ENCODE assay signal across 11 cellular contexts in the genomic region with DNA sequence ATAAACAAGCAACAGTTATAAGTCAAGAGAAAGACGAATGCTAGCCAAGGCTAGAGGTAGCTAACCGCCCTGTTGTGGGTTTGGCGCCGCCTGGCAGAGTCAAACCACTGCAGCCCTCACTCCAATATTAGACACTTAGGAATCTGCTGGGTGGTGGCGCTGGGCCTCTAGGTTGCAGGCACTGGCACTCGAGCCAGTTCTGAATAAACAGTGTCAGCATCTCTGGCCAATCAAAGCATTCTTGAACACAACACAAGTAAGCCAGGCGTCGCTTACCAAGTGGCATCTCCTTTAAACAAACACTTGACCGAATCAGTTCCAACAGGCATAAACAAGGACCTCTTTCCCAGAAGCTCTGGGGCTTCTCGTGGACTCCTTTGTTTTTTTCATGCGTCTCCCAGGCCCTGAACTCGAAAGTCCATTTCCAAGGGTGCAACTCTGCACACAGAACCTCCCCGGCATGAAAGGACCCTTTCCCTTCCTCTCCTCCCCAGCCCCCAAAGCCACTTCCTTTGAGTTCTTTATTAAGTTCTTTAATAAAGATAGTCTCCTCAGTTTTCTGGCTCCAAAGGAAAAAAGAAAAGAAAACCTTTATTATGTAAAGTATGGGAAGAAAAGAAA.
DNase-seq lines count a peak whose midpoint lies in the region; ATAC-seq and TF ChIP-seq lines count a peak whose summit lies in the region.
"Had no signal": no experiment of that assay in that cellular context is flagged by ENCODE, and none has a peak within 500 bp of the region (broad histone marks: within the 10 kb centered on the region; RNA-seq: fewer than 3 reads in every experiment).

No MANE protein-coding gene starts in this region.

- 46 to 70% methylated on average over 13 of the region's 13 CpGs for WGBS in lung, 2 donors
- WGBS in thyroid gland, 2 donors: 28 to 44% methylated on average over 13 of the region's 13 CpGs

- DNase-seq in NCI-H187 (lab: John Stamatoyannopoulos, UW): peak; percentile 17 to 68
- peak in 56 of 61 donors; percentile 6 to 91 (median 59) for DNase-seq in caudate nucleus (lab: John Stamatoyannopoulos, UW)
- peak; percentile 82 for DNase-seq in lung (ENCODE audit: low spot score)
- peak; percentile 94 to 95 for DNase-seq in thyroid gland
- DNase-seq: activated CD8-positive, alpha-beta memory T cell treated with anti-CD3 and anti-CD28 coated beads for 24 hours; NCI-H1436 treated with DMSO at 0.1 percent for 48 hours; SK-N-SH had no signal

- TF ChIP-seq POLR2A in thyroid gland (IDR thresholded peaks at IDR 0.05): peak in 1 of 2 donors; percentile 37

- H3K27me3 ChIP-seq in lung (ENCODE audit: control insufficient read depth, insufficient read depth): no peaks in the 10 kb centered on the region
- H3K27me3 ChIP-seq in thyroid gland: no peaks in the 10 kb centered on the region
- H3K27me3 ChIP-seq: hepatocyte had no signal

- H3K36me3 ChIP-seq in lung (ENCODE audit: control insufficient read depth in 2 of 2, insufficient read depth in 2 of 2, low read length in 2 of 2) (peaks cover 0 to 8% of the 10 kb centered on the region in 2 donors), thyroid gland (peaks cover 0 to 4% of the 10 kb centered on the region in 2 donors)

- H3K4me3 ChIP-seq in lung (no peak overlapping the region), thyroid gland (replicated peaks in 1 of 3) (no peak overlapping the region)
- H3K4me3 ChIP-seq: hepatocyte had no signal

- H3K27ac ChIP-seq in caudate nucleus (ENCODE audit: low read depth, low read length) (peak overlapping the region; percentile 32), lung (ENCODE audit: low read depth in 1 of 2, low read length in 1 of 2) (peak overlapping the region in 1 of 2 donors; percentile 20), thyroid gland (peak overlapping the region; percentile 75 to 89 (median 88))
- H3K27ac ChIP-seq: hepatocyte had no signal

- ATAC-seq in lung (ENCODE audit: insufficient read depth, low FRiP score) (peak; percentile 88), GM19351 (IDR thresholded peaks at IDR 0.05; ENCODE audit: unreplicated experiment) (no peak), HG03469 (IDR thresholded peaks at IDR 0.05; ENCODE audit: unreplicated experiment) (no peak), GM21528 (IDR thresholded peaks at IDR 0.05; ENCODE audit: low FRiP score, unreplicated experiment) (no peak)

- intact Hi-C loops in thyroid gland (cut with DNase I): no loop called here

- TF ChIP-seq CTCF in lung (IDR thresholded peaks at IDR 0.05; ENCODE audit: control extremely low read depth, extremely low read depth) (peak; percentile 11), thyroid gland (IDR thresholded peaks at IDR 0.05) (peak in 4 of 6 experiments; percentile 31 to 56 (median 45))

- H3K4me1 ChIP-seq in lung (ENCODE audit: control insufficient read depth in 2 of 2, insufficient read depth in 2 of 2, low read length in 2 of 2): peaks cover 9 to 13% of the 10 kb centered on the region in 2 donors
- H3K4me1 ChIP-seq in thyroid gland: peaks cover 16 to 17% of the 10 kb centered on the region in 2 donors

- peaks cover 0 to 7% of the 10 kb centered on the region in 2 donors for H3K9me3 ChIP-seq in lung (ENCODE audit: control insufficient read depth in 2 of 2, insufficient read depth in 1 of 2, low read length in 1 of 2)
- no peaks in the 10 kb centered on the region for H3K9me3 ChIP-seq in thyroid gland
- H3K9me3 ChIP-seq: SK-N-SH had no signal

Comparison
In these comparisons a context has a peak if more than half of its experiments do, and no peak if none do; other contexts are left out.
1. DNase-seq: peak in every context shown above with its lines; median percentile 94 in thyroid gland; 82 in lung; 59 in caudate nucleus; 42 in NCI-H187.